ENCODE assay signal across 15 cellular contexts in the genomic region with DNA sequence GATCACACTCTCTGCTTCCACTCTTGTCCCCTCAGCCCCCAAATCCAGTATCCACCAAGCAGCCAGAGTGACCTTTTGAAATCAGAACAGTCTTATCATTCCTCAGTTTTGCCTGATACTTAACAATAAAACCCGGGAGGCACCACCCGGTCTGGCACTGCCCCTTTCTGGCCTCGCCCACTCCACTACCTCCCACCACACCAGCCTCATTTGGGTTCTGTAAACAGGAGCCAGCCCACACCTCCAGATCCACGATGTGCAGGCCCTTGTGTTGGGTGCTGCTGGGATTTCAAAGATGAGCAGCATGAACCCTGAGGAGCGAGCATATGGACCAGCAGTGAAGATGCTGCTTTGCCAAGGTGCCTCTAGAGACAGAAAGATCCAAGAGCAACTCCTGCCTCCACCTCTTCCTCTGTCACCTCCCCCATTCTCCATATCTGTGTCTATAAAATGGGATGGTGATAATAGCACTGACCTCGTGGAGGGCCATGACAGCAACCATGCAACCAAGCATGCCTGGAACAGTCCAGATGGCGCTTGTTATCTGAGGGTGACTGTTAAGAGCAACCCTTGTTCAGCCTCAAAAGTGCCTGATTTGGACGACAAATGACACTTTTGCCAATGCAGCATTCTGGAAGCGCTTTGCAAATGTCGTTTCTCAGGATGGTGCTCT.
DNase-seq lines count a peak whose midpoint lies in the region; ATAC-seq and TF ChIP-seq lines count a peak whose summit lies in the region.
"Had no signal": no experiment of that assay in that cellular context is flagged by ENCODE, and none has a peak within 500 bp of the region (broad histone marks: within the 10 kb centered on the region; RNA-seq: fewer than 3 reads in every experiment).

No MANE protein-coding gene starts in this region.

- no peak overlapping the region for H3K4me3 Mint-ChIP-seq in endothelial cell (ENCODE audit: unreplicated experiment)
- no peak overlapping the region for H3K4me3 Mint-ChIP-seq in activated naive CD8-positive, alpha-beta T cell treated with anti-CD3 and anti-CD28 coated beads for 36 hours
- H3K4me3 Mint-ChIP-seq: CD4-positive, alpha-beta T cell; GM23338 had no signal

- no peak overlapping the region for H2AK5ac ChIP-seq in trophoblast cell (ENCODE audit: low read length)

- H3K18ac ChIP-seq in trophoblast cell (ENCODE audit: low read length), result no peak overlapping the region

- TF ChIP-seq CTCF in endothelial cell (IDR thresholded peaks at IDR 0.05; ENCODE audit: unreplicated experiment), result no peak

- H2BK12ac ChIP-seq in trophoblast cell (ENCODE audit: low read length), result no peak overlapping the region

- in situ Hi-C loops in G401 (cut with HindIII; ENCODE audit: low sequenced_read_pairs), result no loop called here

- H3K4me1 Mint-ChIP-seq in endothelial cell (ENCODE audit: unreplicated experiment), result no peaks in the 10 kb centered on the region
- no peaks in the 10 kb centered on the region for H3K4me1 Mint-ChIP-seq in activated naive CD8-positive, alpha-beta T cell treated with anti-CD3 and anti-CD28 coated beads for 36 hours

- H4K91ac ChIP-seq in trophoblast cell (ENCODE audit: low read depth, low read length), result no peak overlapping the region

- no peak overlapping the region for H3K23ac ChIP-seq in trophoblast cell (ENCODE audit: low read length)

- WGBS in trophoblast cell (ENCODE audit: extremely low coverage, insufficient coverage, insufficient read length), result no CpG with 5 or more reads among the region's 10 CpGs

- H3K4ac ChIP-seq in trophoblast cell (ENCODE audit: low read depth, low read length), result no peak overlapping the region

- DNase-seq in G401 (ENCODE audit: low spot score) (peak; percentile 70), cerebellar cortex (ENCODE audit: low spot score) (peak; percentile 60), endothelial cell (ENCODE audit: low spot score) (no peak), trophoblast cell (no peak)
- DNase-seq in activated naive CD8-positive, alpha-beta T cell treated with anti-CD3 and anti-CD28 coated beads for 36 hours, result no peak
- DNase-seq: Caco-2; CD4-positive, alpha-beta T cell; GDM1; H7 had no signal

- no peak overlapping the region for H2AFZ ChIP-seq in trophoblast cell (ENCODE audit: insufficient read depth, low read length, poor library complexity)
- H2AFZ ChIP-seq: GM23338 had no signal

- no peak overlapping the region for H3K14ac ChIP-seq in trophoblast cell (ENCODE audit: low read length)

- no peaks in the 10 kb centered on the region for H3K79me1 ChIP-seq in trophoblast cell (ENCODE audit: low read length)

- no peak overlapping the region for H4K12ac ChIP-seq in trophoblast cell (ENCODE audit: low read depth, low read length)

- H3K79me2 ChIP-seq in trophoblast cell (ENCODE audit: control insufficient read depth, insufficient read depth, low read length, poor library complexity), result no peaks in the 10 kb centered on the region

- no peak overlapping the region for H3K27ac ChIP-seq in trophoblast cell (ENCODE audit: low read depth, low read length)
- H3K27ac ChIP-seq: C4-2B, HL-60 had no signal

- H3K9me3 Mint-ChIP-seq in endothelial cell (ENCODE audit: unreplicated experiment), result no peaks in the 10 kb centered on the region
- no peaks in the 10 kb centered on the region for H3K9me3 Mint-ChIP-seq in activated naive CD8-positive, alpha-beta T cell treated with anti-CD3 and anti-CD28 coated beads for 36 hours
- H3K9me3 Mint-ChIP-seq: CD4-positive, alpha-beta T cell; GM23338 had no signal

- no peak overlapping the region for H3K4me3 ChIP-seq in trophoblast cell (ENCODE audit: low read depth, low read length)
- H3K4me3 ChIP-seq: GM23338 had no signal

- H3K9ac ChIP-seq in trophoblast cell (ENCODE audit: low read length), result peak overlapping the region; percentile 24

- H3K36me3 Mint-ChIP-seq in endothelial cell (ENCODE audit: low read depth, unreplicated experiment), result no peaks in the 10 kb centered on the region
- no peaks in the 10 kb centered on the region for H3K36me3 Mint-ChIP-seq in activated naive CD8-positive, alpha-beta T cell treated with anti-CD3 and anti-CD28 coated beads for 36 hours

- no peak overlapping the region for H3K4me2 ChIP-seq in trophoblast cell (ENCODE audit: low read length)
- H3K4me2 ChIP-seq: GM23338 had no signal

- peaks cover 1% of the 10 kb centered on the region for H3K9me3 ChIP-seq in trophoblast cell (ENCODE audit: insufficient read depth, low read depth, low read length)
- H3K9me3 ChIP-seq: Caco-2 had no signal

- peak overlapping the region; percentile 27 for H3K27ac Mint-ChIP-seq in endothelial cell (ENCODE audit: unreplicated experiment)
- H3K27ac Mint-ChIP-seq in activated naive CD8-positive, alpha-beta T cell treated with anti-CD3 and anti-CD28 coated beads for 36 hours, result no peak overlapping the region
- H3K27ac Mint-ChIP-seq: CD4-positive, alpha-beta T cell; GM23338 had no signal

- peaks cover 6% of the 10 kb centered on the region for H3K27me3 Mint-ChIP-seq in endothelial cell (ENCODE audit: unreplicated experiment)
- peaks cover 22% of the 10 kb centered on the region for H3K27me3 Mint-ChIP-seq in activated naive CD8-positive, alpha-beta T cell treated with anti-CD3 and anti-CD28 coated beads for 36 hours

- no peaks in the 10 kb centered on the region for H3K36me3 ChIP-seq in trophoblast cell (ENCODE audit: control insufficient read depth in 1 of 2, insufficient read depth in 2 of 2, low read length in 2 of 2)

- ATAC-seq in GM18502 (IDR thresholded peaks at IDR 0.05; ENCODE audit: poor library complexity, unreplicated experiment), result no peak
- no peak for ATAC-seq in HG02623 (IDR thresholded peaks at IDR 0.05; ENCODE audit: unreplicated experiment)
- ATAC-seq: GM23338, HCT116 had no signal

- no peaks in the 10 kb centered on the region for H3K27me3 ChIP-seq in trophoblast cell (ENCODE audit: insufficient read depth, low read length)

- H4K8ac ChIP-seq in trophoblast cell (ENCODE audit: low read depth, low read length), result no peak overlapping the region

- no peak overlapping the region for H2BK120ac ChIP-seq in trophoblast cell (ENCODE audit: insufficient read depth, low read length, poor library complexity)

- no peak overlapping the region for H2BK5ac ChIP-seq in trophoblast cell (ENCODE audit: low read depth, low read length, poor library complexity)

- H3K4me1 ChIP-seq in trophoblast cell (ENCODE audit: control insufficient read depth in 1 of 2, insufficient read depth in 2 of 2, low read length in 2 of 2), result no peaks in the 10 kb centered on the region
- H3K4me1 ChIP-seq: Caco-2 had no signal

Comparison
In these comparisons a context has a peak if more than half of its experiments do, and no peak if none do; other contexts are left out.
1. DNase-seq: peak in G401 (single experiment) and cerebellar cortex (single experiment); none in endothelial cell (single experiment), trophoblast cell (0 of 2) and activated naive CD8-positive, alpha-beta T cell treated with anti-CD3 and anti-CD28 coated beads for 36 hours (single experiment).